Comparison of ENCODE assay signal across 8 cellular contexts in the genomic region with DNA sequence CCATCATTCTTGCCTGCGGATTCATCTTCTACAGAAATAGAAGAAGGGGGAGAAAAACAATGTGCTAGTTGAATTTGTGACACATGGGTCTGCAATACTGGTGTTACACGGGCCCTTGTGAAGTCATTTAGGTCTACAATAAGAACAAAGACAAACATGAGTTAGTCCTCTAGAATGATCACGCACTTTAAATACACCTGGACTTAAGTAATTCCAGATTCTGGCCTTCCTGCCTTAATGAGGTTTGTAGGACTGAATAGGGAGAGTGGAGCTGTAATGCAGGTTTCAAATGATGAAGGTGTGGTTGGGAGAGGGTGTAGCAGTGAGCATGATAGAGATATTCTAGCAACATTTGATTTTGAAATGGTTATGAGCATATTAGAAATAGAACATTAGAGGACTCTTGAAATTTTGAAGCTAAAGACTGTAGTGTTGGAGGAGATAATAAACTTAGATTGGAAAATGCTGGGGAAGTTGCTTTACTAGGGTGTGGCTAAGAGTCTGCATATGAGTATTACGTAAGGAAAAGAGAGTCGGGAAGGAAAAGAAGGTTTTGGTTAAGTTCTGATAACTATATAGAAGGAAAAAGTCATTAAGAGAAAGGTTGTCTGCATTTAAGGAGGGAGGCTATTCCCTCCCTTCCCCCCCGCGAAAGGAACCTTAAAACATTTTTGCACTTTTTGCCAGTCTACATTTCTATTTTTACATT. TPM values are rescaled to one million over a fixed set of nuclear protein-coding genes. Genes with fewer than 3 reads are reported as not detected.
DNase-seq lines count a peak whose midpoint lies in the region; ATAC-seq and TF ChIP-seq lines count a peak whose summit lies in the region.

No MANE protein-coding gene starts in this region.

- H3K27me3 ChIP-seq in HL-60 (ENCODE audit: insufficient read depth, poor library complexity, severe bottlenecking) (no peaks in the 10 kb centered on the region), thoracic aorta (replicated peaks; ENCODE audit: insufficient read depth) (no peaks in the 10 kb centered on the region)

- H3K36me3 Mint-ChIP-seq in activated T-helper 2 cell treated with anti-CD3 and anti-CD28 coated beads, Interferon-gamma antibody, Interleukin-2, Interleukin-4, amounts not matched to agents 10 μg/mL and 5 μg/mL and 100 μg/mL, durations not matched to agents 14 hours and 24 hours and 36 hours (ENCODE audit: low read depth) = peaks cover 67% of the 10 kb centered on the region
- peaks cover 3 to 4% (median 4%) of the 10 kb centered on the region in 3 donors for H3K36me3 Mint-ChIP-seq in immature natural killer cell

- peaks cover 8% of the 10 kb centered on the region for H3K36me3 ChIP-seq in thoracic aorta

- peak overlapping the region; percentile 97 for H3K4me3 Mint-ChIP-seq in activated T-helper 2 cell treated with anti-CD3 and anti-CD28 coated beads, Interferon-gamma antibody, Interleukin-2, Interleukin-4, amounts not matched to agents 10 μg/mL and 5 μg/mL and 100 μg/mL, durations not matched to agents 14 hours and 24 hours and 36 hours (ENCODE audit: low read depth)
- H3K4me3 Mint-ChIP-seq in immature natural killer cell = peak overlapping the region; percentile 92 to 98 (median 97)

- no peaks in the 10 kb centered on the region for H3K9me3 Mint-ChIP-seq in activated T-helper 2 cell treated with anti-CD3 and anti-CD28 coated beads, Interferon-gamma antibody, Interleukin-2, Interleukin-4, amounts not matched to agents 10 μg/mL and 5 μg/mL and 100 μg/mL, durations not matched to agents 14 hours and 24 hours and 36 hours
- H3K9me3 Mint-ChIP-seq in immature natural killer cell = no peaks in the 10 kb centered on the region

- ATAC-seq in thoracic aorta (ENCODE audit: insufficient number of reproducible peaks, low FRiP score, low read depth) = no peak
- no peak for ATAC-seq in GM21619 (IDR thresholded peaks at IDR 0.05; ENCODE audit: unreplicated experiment)
- no peak for ATAC-seq in GM19351 (IDR thresholded peaks at IDR 0.05; ENCODE audit: unreplicated experiment)

- intact Hi-C loops in activated T-helper 2 cell treated with anti-CD3 and anti-CD28 coated beads, Interferon-gamma antibody, Interleukin-2, Interleukin-4, amounts not matched to agents 10 μg/mL and 5 μg/mL and 100 μg/mL, durations not matched to agents 14 hours and 24 hours and 36 hours (cut with micrococcal nuclease) = loop anchor here (1.0 to 10.0 kb wide), 4 partner anchors 36 to 794 kb away; a partner anchor contains a TSS

- peaks cover 34 to 42% of the 10 kb centered on the region in 2 donors for H3K4me1 ChIP-seq in thoracic aorta (ENCODE audit: control insufficient read depth in 1 of 2, low read depth in 2 of 2)

- H3K27me3 Mint-ChIP-seq in activated T-helper 2 cell treated with anti-CD3 and anti-CD28 coated beads, Interferon-gamma antibody, Interleukin-2, Interleukin-4, amounts not matched to agents 10 μg/mL and 5 μg/mL and 100 μg/mL, durations not matched to agents 14 hours and 24 hours and 36 hours (ENCODE audit: low read depth) = no peaks in the 10 kb centered on the region
- peaks cover 4 to 16% (median 11%) of the 10 kb centered on the region in 3 donors for H3K27me3 Mint-ChIP-seq in immature natural killer cell (ENCODE audit: low read depth in 3 of 3)

- peak overlapping the region; percentile 84 for H3K4me3 ChIP-seq in AG10803 (ENCODE audit: low read length)
- H3K4me3 ChIP-seq in HL-60 (replicated peaks; ENCODE audit: insufficient read depth, low read length) = peak overlapping the region; percentile 96
- peak overlapping the region; percentile 98 for H3K4me3 ChIP-seq in thoracic aorta

- no peaks in the 10 kb centered on the region for H3K9me3 ChIP-seq in thoracic aorta

- peaks cover 53% of the 10 kb centered on the region for H3K4me1 Mint-ChIP-seq in activated T-helper 2 cell treated with anti-CD3 and anti-CD28 coated beads, Interferon-gamma antibody, Interleukin-2, Interleukin-4, amounts not matched to agents 10 μg/mL and 5 μg/mL and 100 μg/mL, durations not matched to agents 14 hours and 24 hours and 36 hours (ENCODE audit: low read depth)
- peaks cover 42 to 76% of the 10 kb centered on the region in 2 donors for H3K4me1 Mint-ChIP-seq in immature natural killer cell

- TF ChIP-seq CTCF in AG10803 (conservative IDR thresholded peaks at IDR 0.05; ENCODE audit: low read length) = no peak
- TF ChIP-seq CTCF in HL-60 (IDR thresholded peaks at IDR 0.05; ENCODE audit: insufficient read depth, low read length) = no peak
- TF ChIP-seq CTCF in thoracic aorta (IDR thresholded peaks at IDR 0.05) = no peak

- H3K27ac ChIP-seq in HL-60 (replicated peaks) (peak overlapping the region; percentile 96), thoracic aorta (peak overlapping the region; percentile 89 to 100)

- H3K27ac Mint-ChIP-seq in activated T-helper 2 cell treated with anti-CD3 and anti-CD28 coated beads, Interferon-gamma antibody, Interleukin-2, Interleukin-4, amounts not matched to agents 10 μg/mL and 5 μg/mL and 100 μg/mL, durations not matched to agents 14 hours and 24 hours and 36 hours = peak overlapping the region; percentile 92
- H3K27ac Mint-ChIP-seq in immature natural killer cell = peak overlapping the region; percentile 96 to 99 (median 98)

- no peak for DNase-seq in AG10803 (ENCODE audit: low read depth)
- peak in 1 of 2 experiments; percentile 35 for DNase-seq in HL-60 (ENCODE audit: low read depth in 1 of 2, low spot score in 1 of 2)
- no peak for DNase-seq in activated T-helper 2 cell treated with anti-CD3 and anti-CD28 coated beads, Interferon-gamma antibody, Interleukin-2, Interleukin-4, amounts not matched to agents 10 μg/mL and 5 μg/mL and 100 μg/mL, durations not matched to agents 14 hours and 24 hours and 36 hours (ENCODE audit: low spot score)
- no peak for DNase-seq in immature natural killer cell
- no peak for DNase-seq in thoracic aorta (ENCODE audit: low spot score)
- no peak for DNase-seq in NCI-H345 treated with DMSO at 0.1 percent for 48 hours (lab: John Stamatoyannopoulos, UW; ENCODE audit: unreplicated experiment)

RNA-seq across cellular contexts. Expression of a gene that starts 0.6 kb away (rescaled TPM):
- 124 and 126 TPM in 2 replicates for total RNA-seq in activated T-helper 2 cell treated with anti-CD3 and anti-CD28 coated beads, Interferon-gamma antibody, Interleukin-2, Interleukin-4, amounts not matched to agents 10 μg/mL and 5 μg/mL and 100 μg/mL, durations not matched to agents 14 hours and 24 hours and 36 hours
- polyA plus RNA-seq in immature natural killer cell = 10 to 100 TPM; 31.3 to 39.4 (median 35.8) TPM
- 100 to 1,000 TPM; 124 to 173 TPM for total RNA-seq in thoracic aorta

RNA-seq across cellular contexts. Expression of a gene that starts 0.9 kb away (rescaled TPM):
- 89.2 and 91.7 TPM in 2 replicates for total RNA-seq in activated T-helper 2 cell treated with anti-CD3 and anti-CD28 coated beads, Interferon-gamma antibody, Interleukin-2, Interleukin-4, amounts not matched to agents 10 μg/mL and 5 μg/mL and 100 μg/mL, durations not matched to agents 14 hours and 24 hours and 36 hours
- polyA plus RNA-seq in immature natural killer cell = 100 to 1,000 TPM; 142 to 187 (median 165) TPM
- total RNA-seq in thoracic aorta = 100 to 1,000 TPM; 212 to 239 TPM

RNA-seq across cellular contexts. Expression of a gene that starts 55.9 kb away (rescaled TPM):
- 119 and 121 TPM in 2 replicates for total RNA-seq in activated T-helper 2 cell treated with anti-CD3 and anti-CD28 coated beads, Interferon-gamma antibody, Interleukin-2, Interleukin-4, amounts not matched to agents 10 μg/mL and 5 μg/mL and 100 μg/mL, durations not matched to agents 14 hours and 24 hours and 36 hours
- polyA plus RNA-seq in immature natural killer cell = 100 to 1,000 TPM; 421 to 768 (median 558) TPM
- total RNA-seq in thoracic aorta = 100 to 1,000 TPM in 1 of 2 donors, 10 to 100 TPM in 1; 67.4 to 137 TPM
